ENCODE assay signal across 14 cellular contexts in the genomic region with DNA sequence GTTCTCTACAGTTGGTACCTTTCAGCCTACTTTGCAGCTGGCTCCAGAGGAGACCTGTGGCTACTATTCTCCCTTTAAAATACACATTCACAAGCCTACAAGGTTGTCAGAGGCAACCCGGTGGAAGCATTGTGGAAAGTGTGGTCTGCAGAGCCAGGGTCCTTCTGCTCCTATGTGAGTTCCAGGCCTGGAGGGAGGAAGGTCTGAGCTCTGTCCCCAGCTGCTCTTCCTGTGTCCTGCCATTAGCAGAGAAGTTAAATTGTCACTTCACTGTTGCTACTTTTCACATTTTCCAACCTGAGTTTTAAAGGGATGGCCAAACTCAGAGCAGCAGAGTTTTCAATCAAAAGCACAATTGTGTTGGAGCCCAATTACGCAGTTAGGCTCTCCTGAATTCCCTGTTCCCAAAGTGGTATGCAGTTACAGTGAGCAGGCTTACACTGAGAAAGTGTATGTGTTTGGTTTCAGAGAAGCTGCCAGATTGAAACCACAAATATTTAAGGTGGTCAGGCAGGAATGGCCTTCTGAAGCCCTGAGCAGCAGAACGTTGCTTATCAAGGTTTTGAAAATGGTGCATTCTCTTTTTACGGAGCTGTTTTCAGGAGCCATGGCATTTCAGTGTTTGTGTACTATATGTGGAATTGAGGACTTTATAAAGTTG. TPM values are rescaled to one million over a fixed set of nuclear protein-coding genes. Genes with fewer than 3 reads are reported as not detected.
DNase-seq lines count a peak whose midpoint lies in the region; ATAC-seq and TF ChIP-seq lines count a peak whose summit lies in the region.
"Had no signal": no experiment of that assay in that cellular context is flagged by ENCODE, and none has a peak within 500 bp of the region (broad histone marks: within the 10 kb centered on the region; RNA-seq: fewer than 3 reads in every experiment).

No MANE protein-coding gene starts in this region.

- intact Hi-C loops in Calu3 (cut with micrococcal nuclease; ENCODE audit: unreplicated experiment), result no loop called here

- H3K4me1 Mint-ChIP-seq in Calu3 (ENCODE audit: low read depth, unreplicated experiment), result peaks cover 10% of the 10 kb centered on the region

- H4K20me1 ChIP-seq in KMS-11 (ENCODE audit: insufficient read depth), result no peaks in the 10 kb centered on the region

- no peaks in the 10 kb centered on the region for H3K9me3 Mint-ChIP-seq in Calu3 (ENCODE audit: low read depth, unreplicated experiment)

- DNase-seq in Calu3 (peak; percentile 15), dedifferentiated amniotic fluid mesenchymal stem cell (ENCODE audit: extremely low spot score) (peak; percentile 42), non-pigmented ciliary epithelial cell (ENCODE audit: low read depth) (peak; percentile 80), T-helper 9 cell (no peak)
- DNase-seq in activated CD4-positive, alpha-beta T cell treated with anti-CD3 and anti-CD28 coated beads for 48 hours, result no peak
- no peak for DNase-seq in stimulated activated CD4-positive, alpha-beta T cell treated with anti-CD3 and anti-CD28 coated beads, Interleukin-4, amount 100 ng/mL, for 4 hours
- DNase-seq: aorta, COR-L47 had no signal

- CTCF ChIA-PET in Calu3 (lab: Charles Lee), result interaction anchor here (0.6 kb wide), 1 partner anchor 246 kb away, joined by 3 read pairs; no protein-coding TSS in a partner anchor

- TF ChIP-seq CTCF in Calu3 (IDR thresholded peaks at IDR 0.05; ENCODE audit: unreplicated experiment) (no peak), KMS-11 (conservative IDR thresholded peaks at IDR 0.05; ENCODE audit: low read depth, low read length) (no peak)

- H3K4me2 ChIP-seq in KMS-11, result peak overlapping the region; percentile 70

- no peak overlapping the region for H3K9ac ChIP-seq in KMS-11
- H3K9ac ChIP-seq: parathyroid adenoma had no signal

- no peaks in the 10 kb centered on the region for H3K79me2 ChIP-seq in KMS-11 (ENCODE audit: insufficient read depth, low read depth)

- H3K27ac Mint-ChIP-seq in Calu3 (ENCODE audit: unreplicated experiment), result no peak overlapping the region

- no peaks in the 10 kb centered on the region for H3K36me3 Mint-ChIP-seq in Calu3 (ENCODE audit: insufficient read depth, unreplicated experiment)

- ATAC-seq in GM21515 (IDR thresholded peaks at IDR 0.05; ENCODE audit: unreplicated experiment), result no peak

- BruUV-seq in Calu3 (replicated peaks; lab: Mats Ljungman, UMichigan), result no TSS peak

- no peak overlapping the region for H3K4me3 Mint-ChIP-seq in Calu3 (ENCODE audit: low read depth, unreplicated experiment)

- no peak overlapping the region for H3K4me3 ChIP-seq in KMS-11 (IDR thresholded peaks at IDR 0.05; ENCODE audit: insufficient read depth, low read depth, low read length)
- H3K4me3 ChIP-seq: esophagus muscularis mucosa, suprapubic skin had no signal

- no peak overlapping the region for H2AFZ ChIP-seq in KMS-11 (ENCODE audit: low read depth)
- H2AFZ ChIP-seq: parathyroid adenoma had no signal

- H3K27ac ChIP-seq in KMS-11, result no peak overlapping the region
- H3K27ac ChIP-seq: esophagus muscularis mucosa, HL-60, parathyroid adenoma, suprapubic skin had no signal

- no peaks in the 10 kb centered on the region for H3K27me3 Mint-ChIP-seq in Calu3 (ENCODE audit: unreplicated experiment)

- no peaks in the 10 kb centered on the region for H3K36me3 ChIP-seq in KMS-11 (ENCODE audit: insufficient read depth)

- H3K4me1 ChIP-seq in KMS-11 (ENCODE audit: low read depth, poor library complexity, severe bottlenecking), result peaks cover 36% of the 10 kb centered on the region
- H3K4me1 ChIP-seq: parathyroid adenoma had no signal

- no peaks in the 10 kb centered on the region for H3K27me3 ChIP-seq in KMS-11 (ENCODE audit: insufficient read depth, low read depth)
- H3K27me3 ChIP-seq: esophagus muscularis mucosa, suprapubic skin had no signal

RNA-seq across cellular contexts. Expression of a gene that starts 25.0 kb away (rescaled TPM):
- 10.0 and 11.4 TPM in 2 replicates for total RNA-seq in Calu3 (2022)

RNA-seq across cellular contexts. Expression of a gene that starts 46.5 kb away (rescaled TPM):
- 14.1 and 15.4 TPM in 2 replicates for total RNA-seq in Calu3 (2022)

RNA-seq across cellular contexts. Expression of a gene that starts 52.7 kb away (rescaled TPM):
- total RNA-seq in Calu3 (2022), result 5.0 and 8.0 TPM in 2 replicates

Comparison
In these comparisons a context has a peak if more than half of its experiments do, and no peak if none do; other contexts are left out.
1. DNase-seq: peak in Calu3 (single experiment), dedifferentiated amniotic fluid mesenchymal stem cell (single experiment) and non-pigmented ciliary epithelial cell (single experiment); none in activated CD4-positive, alpha-beta T cell treated with anti-CD3 and anti-CD28 coated beads for 48 hours (single experiment), stimulated activated CD4-positive, alpha-beta T cell treated with anti-CD3 and anti-CD28 coated beads, Interleukin-4, amount 100 ng/mL, for 4 hours (0 of 2) and T-helper 9 cell (single experiment).